In the genomic region with DNA sequence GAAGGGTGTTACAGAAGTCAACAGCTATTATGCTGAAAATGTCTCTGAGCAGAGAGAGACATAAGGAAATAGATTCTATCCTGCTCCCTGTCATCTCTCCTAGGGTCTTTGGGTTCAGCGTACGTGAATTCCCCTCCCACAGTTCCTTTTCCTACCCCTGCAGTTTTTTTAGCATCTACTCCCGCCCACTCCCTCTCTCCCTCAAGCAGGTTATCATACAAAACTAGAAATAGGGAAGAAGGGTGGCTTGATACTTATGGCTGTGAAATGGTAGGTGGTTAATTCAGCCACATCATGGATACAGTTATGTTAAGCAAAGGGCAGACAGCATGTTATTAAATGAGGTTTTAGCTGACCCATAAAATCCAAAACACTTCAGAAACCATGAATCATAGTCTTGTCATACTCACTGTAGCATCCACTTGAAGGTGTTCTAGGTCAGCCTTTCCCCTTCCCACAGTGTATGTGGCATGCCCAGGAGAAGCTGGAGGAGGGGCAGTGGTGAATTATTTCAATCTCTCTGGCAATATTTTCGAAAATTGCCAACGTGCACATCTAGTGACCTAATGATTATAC, we compare ENCODE assay signal across 27 cellular contexts.
DNase-seq lines count a peak whose midpoint lies in the region; TF ChIP-seq lines count a peak whose summit lies in the region.
"Had no signal": no experiment of that assay in that cellular context is flagged by ENCODE, and none has a peak within 500 bp of the region (broad histone marks: within the 10 kb centered on the region; RNA-seq: fewer than 3 reads in every experiment).

No MANE protein-coding gene starts in this region.

- H3K36me3 Mint-ChIP-seq in activated CD4-positive, alpha-beta memory T cell treated with anti-CD3 and anti-CD28 coated beads, Interleukin-2, amount 10 ng/mL, durations not matched to agents 7 days and 5 days (ENCODE audit: low read depth) = no peaks in the 10 kb centered on the region
- H3K36me3 Mint-ChIP-seq: natural killer cell treated with Interleukin-12 subunit alpha and Interleukin-12 subunit beta and Interleukin-15 and Interleukin-18, amount 100 ng/mL, for 72 hours had no signal

- no peak overlapping the region for H3K4me3 ChIP-seq in coronary artery
- H3K4me3 ChIP-seq: mucosa of descending colon, pancreas, upper lobe of right lung had no signal

- intact Hi-C loops in cardiac septum (cut with DNase I) = loop anchor here (10.0 kb wide), 1 partner anchor 232 kb away; no protein-coding TSS in a partner anchor

- no peak overlapping the region for H3K27ac Mint-ChIP-seq in activated CD4-positive, alpha-beta memory T cell treated with anti-CD3 and anti-CD28 coated beads, Interleukin-2, amount 10 ng/mL, durations not matched to agents 7 days and 5 days
- H3K27ac Mint-ChIP-seq: natural killer cell treated with Interleukin-12 subunit alpha and Interleukin-12 subunit beta and Interleukin-15 and Interleukin-18, amount 100 ng/mL, for 72 hours had no signal

- CTCF ChIA-PET in activated CD4-positive, alpha-beta memory T cell treated with anti-CD3 and anti-CD28 coated beads, Interleukin-2, amount 10 ng/mL, durations not matched to agents 7 days and 5 days (lab: Charles Lee) = no interaction called here

- H3K4me3 Mint-ChIP-seq in activated CD4-positive, alpha-beta memory T cell treated with anti-CD3 and anti-CD28 coated beads, Interleukin-2, amount 10 ng/mL, durations not matched to agents 7 days and 5 days = no peak overlapping the region
- H3K4me3 Mint-ChIP-seq: natural killer cell treated with Interleukin-12 subunit alpha and Interleukin-12 subunit beta and Interleukin-15 and Interleukin-18, amount 100 ng/mL, for 72 hours had no signal

- POLR2A ChIA-PET in activated CD4-positive, alpha-beta memory T cell treated with anti-CD3 and anti-CD28 coated beads, Interleukin-2, amount 10 ng/mL, durations not matched to agents 7 days and 5 days (lab: Charles Lee) = no interaction called here

- TF ChIP-seq CTCF in coronary artery (IDR thresholded peaks at IDR 0.05) = no peak

- H3K4me1 Mint-ChIP-seq in activated CD4-positive, alpha-beta memory T cell treated with anti-CD3 and anti-CD28 coated beads, Interleukin-2, amount 10 ng/mL, durations not matched to agents 7 days and 5 days = peaks cover 9% of the 10 kb centered on the region

- H3K9me3 Mint-ChIP-seq in activated CD4-positive, alpha-beta memory T cell treated with anti-CD3 and anti-CD28 coated beads, Interleukin-2, amount 10 ng/mL, durations not matched to agents 7 days and 5 days = no peaks in the 10 kb centered on the region
- H3K9me3 Mint-ChIP-seq: natural killer cell treated with Interleukin-12 subunit alpha and Interleukin-12 subunit beta and Interleukin-15 and Interleukin-18, amount 100 ng/mL, for 72 hours had no signal

- no peak overlapping the region for H3K27ac ChIP-seq in coronary artery
- H3K27ac ChIP-seq: brain microvascular endothelial cell, C4-2B, HL-60, pancreas, upper lobe of right lung, WERI-Rb-1 had no signal

- peaks cover 11% of the 10 kb centered on the region for H3K27me3 Mint-ChIP-seq in activated CD4-positive, alpha-beta memory T cell treated with anti-CD3 and anti-CD28 coated beads, Interleukin-2, amount 10 ng/mL, durations not matched to agents 7 days and 5 days

- DNase-seq in CD1c-positive myeloid dendritic cell (ENCODE audit: extremely low spot score) = peak; percentile 72
- peak; percentile 66 for DNase-seq in ELR (ENCODE audit: low read depth)
- DNase-seq in RKO (ENCODE audit: low spot score) = peak; percentile 34
- DNase-seq in kidney tubule cell (ENCODE audit: low spot score) = peak; percentile 80
- DNase-seq in activated CD4-positive, alpha-beta memory T cell treated with anti-CD3 and anti-CD28 coated beads, Interleukin-2, amount 10 ng/mL, durations not matched to agents 7 days and 5 days = no peak
- DNase-seq in cardiac septum (ENCODE audit: low spot score) = no peak
- no peak for DNase-seq in coronary artery (ENCODE audit: low spot score)
- DNase-seq: activated CD4-positive, alpha-beta T cell treated with anti-CD3 and anti-CD28 coated beads for 48 hours; activated gamma-delta T cell; activated T-cell treated with anti-CD3 and anti-CD28 coated beads, Interleukin-2, amount 50 U/mL, for 1 hour; brain microvascular endothelial cell; effector CD4-positive, alpha-beta T cell; glutamatergic neuron; islet precursor cell; mucosa of descending colon; NCI-H2029 treated with DMSO at 0.1 percent for 48 hours; NCI-H226; NCI-H774; pancreas; SK-N-SH; stimulated activated CD4-positive, alpha-beta T cell treated with anti-CD3 and anti-CD28 coated beads, Interleukin-2, amount 100 ng/mL, for 24 hours; T-helper 2 cell; upper lobe of right lung; WERI-Rb-1 had no signal

Comparison
In these comparisons a context has a peak if more than half of its experiments do, and no peak if none do; other contexts are left out.
1. DNase-seq: peak in CD1c-positive myeloid dendritic cell (single experiment), ELR (single experiment), RKO (single experiment) and kidney tubule cell (single experiment); none in activated CD4-positive, alpha-beta memory T cell treated with anti-CD3 and anti-CD28 coated beads, Interleukin-2, amount 10 ng/mL, durations not matched to agents 7 days and 5 days (single experiment), cardiac septum (single experiment) and coronary artery (single experiment).